ENCODE assay signal across 8 cellular contexts in genomic region chr17:2853722-2854580, GRCh38. TPM values are rescaled to one million over a fixed set of nuclear protein-coding genes. Genes with fewer than 3 reads are reported as not detected.
DNase-seq lines count a peak whose midpoint lies in the region; ATAC-seq and TF ChIP-seq lines count a peak whose summit lies in the region.

No MANE protein-coding gene starts in this region.

- H3K27me3 ChIP-seq in ACC112 (ENCODE audit: insufficient read depth, low read length): no peaks in the 10 kb centered on the region
- H3K27me3 ChIP-seq in HAP-1 (ENCODE audit: low read depth): no peaks in the 10 kb centered on the region
- H3K27me3 ChIP-seq in ovary: no peaks in the 10 kb centered on the region

- no peak overlapping the region for H3K27ac Mint-ChIP-seq in activated CD8-positive, alpha-beta memory T cell treated with anti-CD3 and anti-CD28 coated beads, Interleukin-2, amount 10 ng/mL, durations not matched to agents 7 days and 5 days

- peak overlapping the region; percentile 89 for H2AFZ ChIP-seq in ACC112 (ENCODE audit: low read length, unreplicated experiment)

- 1% methylated on average over 58 to 95 of the region's 95 CpGs for WGBS in ovary, 3 donors

- peaks cover 11% of the 10 kb centered on the region for H3K4me1 Mint-ChIP-seq in activated CD8-positive, alpha-beta memory T cell treated with anti-CD3 and anti-CD28 coated beads, Interleukin-2, amount 10 ng/mL, durations not matched to agents 7 days and 5 days

- H3K36me3 Mint-ChIP-seq in activated CD8-positive, alpha-beta memory T cell treated with anti-CD3 and anti-CD28 coated beads, Interleukin-2, amount 10 ng/mL, durations not matched to agents 7 days and 5 days: no peaks in the 10 kb centered on the region

- H3K9me3 Mint-ChIP-seq in activated CD8-positive, alpha-beta memory T cell treated with anti-CD3 and anti-CD28 coated beads, Interleukin-2, amount 10 ng/mL, durations not matched to agents 7 days and 5 days (ENCODE audit: low read depth): no peaks in the 10 kb centered on the region

- CTCF ChIA-PET in activated CD8-positive, alpha-beta memory T cell treated with anti-CD3 and anti-CD28 coated beads, Interleukin-2, amount 10 ng/mL, durations not matched to agents 7 days and 5 days (lab: Charles Lee): no interaction called here

- TF ChIP-seq CTCF in fibroblast of villous mesenchyme (IDR thresholded peaks at IDR 0.05; ENCODE audit: insufficient read depth, low read depth, low read length) (no peak), ovary (IDR thresholded peaks at IDR 0.05) (no peak)

- H3K4me1 ChIP-seq in ACC112 (ENCODE audit: control insufficient read depth, insufficient read depth, low read length, unreplicated experiment) (no peaks in the 10 kb centered on the region), HAP-1 (peaks cover 8% of the 10 kb centered on the region), ovary (ENCODE audit: insufficient read depth) (peaks cover 1% of the 10 kb centered on the region)

- H3K9me3 ChIP-seq in HAP-1: no peaks in the 10 kb centered on the region
- no peaks in the 10 kb centered on the region for H3K9me3 ChIP-seq in ovary

- H3K27ac ChIP-seq in ACC112 (ENCODE audit: low read depth, low read length) (no peak overlapping the region), ovary (no peak overlapping the region)

- no peaks in the 10 kb centered on the region for H3K36me3 ChIP-seq in ACC112 (ENCODE audit: insufficient read depth, low read length)
- no peaks in the 10 kb centered on the region; the same call in 1 of the 2 replicates for H3K36me3 ChIP-seq in HAP-1 (replicated peaks)
- no peaks in the 10 kb centered on the region for H3K36me3 ChIP-seq in ovary

- peak overlapping the region; percentile 90 for H3K4me3 ChIP-seq in ACC112 (ENCODE audit: low read depth, low read length)
- peak overlapping the region; percentile 45 for H3K4me3 ChIP-seq in HAP-1
- peak overlapping the region; percentile 55 for H3K4me3 ChIP-seq in fibroblast of villous mesenchyme (ENCODE audit: low read depth, low read length)
- H3K4me3 ChIP-seq in ovary: peak overlapping the region; percentile 43

- TF ChIP-seq EP300 in ovary (IDR thresholded peaks at IDR 0.05): no peak

- H3K79me2 ChIP-seq in ACC112 (ENCODE audit: control insufficient read depth, insufficient read depth, low read length, unreplicated experiment): no peaks in the 10 kb centered on the region

- in situ Hi-C loops in HAP-1 (cut with MboI; ENCODE audit: low sequenced_read_pairs): loop anchor here (5.0 kb wide), 1 partner anchor 73 kb away; no protein-coding TSS in a partner anchor

- ATAC-seq in activated CD8-positive, alpha-beta memory T cell treated with anti-CD3 and anti-CD28 coated beads, Interleukin-2, amount 10 ng/mL, durations not matched to agents 7 days and 5 days: peak; percentile 21
- no peak for ATAC-seq in GM19452 (IDR thresholded peaks at IDR 0.05; ENCODE audit: unreplicated experiment)
- no peak for ATAC-seq in HG03139 (IDR thresholded peaks at IDR 0.05; ENCODE audit: unreplicated experiment)

- peak overlapping the region; percentile 67 for H3K4me3 Mint-ChIP-seq in activated CD8-positive, alpha-beta memory T cell treated with anti-CD3 and anti-CD28 coated beads, Interleukin-2, amount 10 ng/mL, durations not matched to agents 7 days and 5 days

- intact Hi-C loops in ovary (cut with DNase I): loop anchor here in 1 of 4 donors (10.0 kb wide), 1 partner anchor 161 kb away; no protein-coding TSS in a partner anchor

- DNase-seq in HAP-1 (ENCODE audit: low spot score in 2 of 2) (peak; percentile 16 to 59), fibroblast of villous mesenchyme (ENCODE audit: low read depth) (no peak), ovary (peak in 1 of 5 donors; percentile 20), COLO829 (ENCODE audit: low spot score) (no peak)
- DNase-seq in activated CD8-positive, alpha-beta memory T cell treated with anti-CD3 and anti-CD28 coated beads, Interleukin-2, amount 10 ng/mL, durations not matched to agents 7 days and 5 days: no peak

- H3K27me3 Mint-ChIP-seq in activated CD8-positive, alpha-beta memory T cell treated with anti-CD3 and anti-CD28 coated beads, Interleukin-2, amount 10 ng/mL, durations not matched to agents 7 days and 5 days: peaks cover 51% of the 10 kb centered on the region

- no peak for TF ChIP-seq POLR2A in ovary (IDR thresholded peaks at IDR 0.05)

RNA-seq across cellular contexts. Expression of gene RAP1GAP2, which starts 57.7 kb away (rescaled TPM):
- 10 to 100 TPM in 1 of 2 experiments, 1 to 10 TPM in 1; 6.5 to 26.2 TPM for total RNA-seq in activated CD8-positive, alpha-beta memory T cell treated with anti-CD3 and anti-CD28 coated beads, Interleukin-2, amount 10 ng/mL, durations not matched to agents 7 days and 5 days
- total RNA-seq in fibroblast of villous mesenchyme: 3.9 and 5.2 TPM in 2 replicates
- total RNA-seq in ovary: 10 to 100 TPM in 6 of 7 donors, 1 to 10 TPM in 1; 8.4 to 15.4 (median 12.7) TPM
- polyA plus RNA-seq in ovary: 1 to 10 TPM; 4.3 to 4.4 TPM

Comparison
In these comparisons a context has a peak if more than half of its experiments do, and no peak if none do; other contexts are left out.
1. DNase-seq: peak in HAP-1 (2 of 2); none in activated CD8-positive, alpha-beta memory T cell treated with anti-CD3 and anti-CD28 coated beads, Interleukin-2, amount 10 ng/mL, durations not matched to agents 7 days and 5 days (single experiment), fibroblast of villous mesenchyme (single experiment) and COLO829 (single experiment).
2. Peak in every context shown above with its lines, with median percentiles within 50 percentile points of each other: H3K4me3 ChIP-seq.